In genomic region chr20:20690676-20691476, GRCh38 we compare ENCODE assay signal across 10 cellular contexts. TPM values are rescaled to one million over a fixed set of nuclear protein-coding genes. Genes with fewer than 3 reads are reported as not detected.
DNase-seq lines count a peak whose midpoint lies in the region; ATAC-seq and TF ChIP-seq lines count a peak whose summit lies in the region.
"Had no signal": no experiment of that assay in that cellular context is flagged by ENCODE, and none has a peak within 500 bp of the region (broad histone marks: within the 10 kb centered on the region; RNA-seq: fewer than 3 reads in every experiment).

No MANE protein-coding gene starts in this region.

- no peak overlapping the region for H3K4me3 Mint-ChIP-seq in CD8-positive, alpha-beta memory T cell

- peak; percentile 49 for DNase-seq in GM12865 (ENCODE audit: low read depth)
- peak; percentile 77 for DNase-seq in SKM-1 treated with dmso at 0.1 percent for 144 hours (lab: John Stamatoyannopoulos, UW; ENCODE audit: unreplicated experiment)
- DNase-seq in GM19238 (ENCODE audit: insufficient read length, low spot score), result no peak
- no peak for DNase-seq in CD8-positive, alpha-beta memory T cell
- no peak for DNase-seq in effector memory CD4-positive, alpha-beta T cell
- DNase-seq in NCI-H2029 (lab: John Stamatoyannopoulos, UW), result no peak
- DNase-seq: central memory CD4-positive, alpha-beta T cell; nucleus accumbens had no signal

- ATAC-seq in GM21360 (IDR thresholded peaks at IDR 0.05; ENCODE audit: unreplicated experiment), result peak; percentile 78
- ATAC-seq in HG03103 (IDR thresholded peaks at IDR 0.05; ENCODE audit: low read depth, unreplicated experiment), result peak; percentile 74

- TF ChIP-seq CTCF in GM12865 (IDR thresholded peaks at IDR 0.05; ENCODE audit: insufficient read depth, low read depth, low read length, missing control alignments), result no peak

- CTCF ChIA-PET in CD8-positive, alpha-beta memory T cell (lab: Charles Lee), result no interaction called here

- no peak overlapping the region for H3K4me3 ChIP-seq in GM12865 (ENCODE audit: low read depth, low read length)
- H3K4me3 ChIP-seq in CD8-positive, alpha-beta memory T cell (ENCODE audit: low read length), result no peak overlapping the region
- no peak overlapping the region for H3K4me3 ChIP-seq in effector memory CD4-positive, alpha-beta T cell (ENCODE audit: insufficient read depth, low read depth, low read length, poor library complexity, severe bottlenecking)

- H3K27me3 Mint-ChIP-seq in CD8-positive, alpha-beta memory T cell, result no peaks in the 10 kb centered on the region

- no peaks in the 10 kb centered on the region for H3K36me3 ChIP-seq in CD8-positive, alpha-beta memory T cell (ENCODE audit: insufficient read depth, low read length)
- no peaks in the 10 kb centered on the region for H3K36me3 ChIP-seq in effector memory CD4-positive, alpha-beta T cell (ENCODE audit: control insufficient read depth, insufficient read depth, low read length)

- POLR2A ChIA-PET in CD8-positive, alpha-beta memory T cell (lab: Charles Lee), result no interaction called here

- H3K27ac Mint-ChIP-seq in CD8-positive, alpha-beta memory T cell, result no peak overlapping the region

- H3K9me3 Mint-ChIP-seq in CD8-positive, alpha-beta memory T cell, result no peaks in the 10 kb centered on the region

- peaks cover 0 to 1% (median 0%) of the 10 kb centered on the region in 3 donors for H3K36me3 Mint-ChIP-seq in CD8-positive, alpha-beta memory T cell

- no peak overlapping the region for H3K27ac ChIP-seq in CD8-positive, alpha-beta memory T cell (ENCODE audit: low read depth, low read length)
- H3K27ac ChIP-seq in effector memory CD4-positive, alpha-beta T cell (ENCODE audit: insufficient read depth, low read length, poor library complexity, severe bottlenecking), result no peak overlapping the region

- peaks cover 23 to 42% (median 31%) of the 10 kb centered on the region in 3 donors for H3K4me1 Mint-ChIP-seq in CD8-positive, alpha-beta memory T cell

- no peaks in the 10 kb centered on the region for H3K27me3 ChIP-seq in CD8-positive, alpha-beta memory T cell (ENCODE audit: insufficient read depth, low read length, poor library complexity, severe bottlenecking)
- no peaks in the 10 kb centered on the region for H3K27me3 ChIP-seq in effector memory CD4-positive, alpha-beta T cell (replicated peaks; ENCODE audit: control insufficient read depth, insufficient read depth, low read length, poor library complexity, severe bottlenecking)

- peaks cover 6% of the 10 kb centered on the region for H3K4me1 ChIP-seq in CD8-positive, alpha-beta memory T cell (ENCODE audit: insufficient read depth, low read length)
- H3K4me1 ChIP-seq in effector memory CD4-positive, alpha-beta T cell (ENCODE audit: control insufficient read depth, insufficient read depth, low read length, poor library complexity, severe bottlenecking), result no peaks in the 10 kb centered on the region

- no peaks in the 10 kb centered on the region for H3K9me3 ChIP-seq in CD8-positive, alpha-beta memory T cell (ENCODE audit: low read length)
- H3K9me3 ChIP-seq in effector memory CD4-positive, alpha-beta T cell (ENCODE audit: control insufficient read depth, low read length), result no peaks in the 10 kb centered on the region

RNA-seq across cellular contexts. Expression of gene RALGAPA2, which starts 21.6 kb away (rescaled TPM):
- total RNA-seq in CD8-positive, alpha-beta memory T cell, result 10 to 100 TPM; 13.4 to 14.5 TPM
- 7.4 TPM for polyA plus RNA-seq in CD8-positive, alpha-beta memory T cell

Comparison
In these comparisons a context has a peak if more than half of its experiments do, and no peak if none do; other contexts are left out.
1. DNase-seq: peak in GM12865 (single experiment) and SKM-1 treated with dmso at 0.1 percent for 144 hours (single experiment); none in GM19238 (single experiment), CD8-positive, alpha-beta memory T cell (0 of 5), effector memory CD4-positive, alpha-beta T cell (0 of 3) and NCI-H2029 (single experiment).